Comparison of ENCODE assay signal across 7 cellular contexts in genomic region chr7:114930829-114931655, GRCh38. TPM values are rescaled to one million over a fixed set of nuclear protein-coding genes. Genes with fewer than 3 reads are reported as not detected.
DNase-seq lines count a peak whose midpoint lies in the region; ATAC-seq, FAIRE-seq and TF ChIP-seq lines count a peak whose summit lies in the region.

No MANE protein-coding gene starts in this region.

- H3K9me3 Mint-ChIP-seq in activated CD8-positive, alpha-beta T cell treated with anti-CD3 and anti-CD28 coated beads for 36 hours: no peaks in the 10 kb centered on the region

- no peak for TF ChIP-seq CTCF in activated CD8-positive, alpha-beta T cell treated with anti-CD3 and anti-CD28 coated beads for 36 hours (IDR thresholded peaks at IDR 0.05)

- FAIRE-seq in small intestine (lab: Jason Lieb, UNC): peak; percentile 5

- CTCF ChIA-PET in activated CD8-positive, alpha-beta T cell treated with anti-CD3 and anti-CD28 coated beads for 36 hours (lab: Charles Lee): no interaction called here

- peaks cover 0 to 13% of the 10 kb centered on the region in 2 donors for H3K4me1 ChIP-seq in small intestine (ENCODE audit: control insufficient read depth in 2 of 2, insufficient read depth in 1 of 2, low read depth in 1 of 2, low read length in 1 of 2)

- POLR2A ChIA-PET in activated CD8-positive, alpha-beta T cell treated with anti-CD3 and anti-CD28 coated beads for 36 hours (lab: Charles Lee): interaction anchor here (1.7 to 1.8 kb wide), 2 partner anchors 8 to 78 kb away, joined by 4 to 10 read pairs; no protein-coding TSS in a partner anchor

- no peaks in the 10 kb centered on the region for H3K9me3 ChIP-seq in small intestine (ENCODE audit: control insufficient read depth, low read depth)

- 57 to 72% (median 65%) methylated on average over 6 of the region's 6 CpGs for WGBS in small intestine, 3 donors

- no peaks in the 10 kb centered on the region for H3K27me3 Mint-ChIP-seq in activated CD8-positive, alpha-beta T cell treated with anti-CD3 and anti-CD28 coated beads for 36 hours

- DNase-seq in activated CD8-positive, alpha-beta T cell treated with anti-CD3 and anti-CD28 coated beads for 36 hours: no peak
- DNase-seq in small intestine: no peak
- no peak for DNase-seq in SKM-1 treated with dmso at 0.1 percent for 144 hours (lab: John Stamatoyannopoulos, UW; ENCODE audit: unreplicated experiment)
- no peak for DNase-seq in A172 (ENCODE audit: low spot score)
- no peak for DNase-seq in DMS53 treated with DMSO at 0.1 percent for 48 hours (lab: John Stamatoyannopoulos, UW; ENCODE audit: unreplicated experiment)

- no peak overlapping the region for H3K4me3 ChIP-seq in small intestine (ENCODE audit: low read depth in 1 of 2, low read length in 2 of 2)

- intact Hi-C loops in activated CD8-positive, alpha-beta T cell treated with anti-CD3 and anti-CD28 coated beads for 36 hours (cut with micrococcal nuclease): loop anchor here (1.0 to 2.0 kb wide), 2 partner anchors 42 to 78 kb away; no protein-coding TSS in a partner anchor

- H3K27ac Mint-ChIP-seq in activated CD8-positive, alpha-beta T cell treated with anti-CD3 and anti-CD28 coated beads for 36 hours: no peak overlapping the region

- no peak overlapping the region for H3K4me3 Mint-ChIP-seq in activated CD8-positive, alpha-beta T cell treated with anti-CD3 and anti-CD28 coated beads for 36 hours

- peaks cover 54% of the 10 kb centered on the region for H3K4me1 Mint-ChIP-seq in activated CD8-positive, alpha-beta T cell treated with anti-CD3 and anti-CD28 coated beads for 36 hours (ENCODE audit: low read depth)

- H3K27ac ChIP-seq in small intestine (ENCODE audit: low read depth in 1 of 2, low read length in 1 of 2): peak overlapping the region; percentile 9 to 20

- H3K36me3 Mint-ChIP-seq in activated CD8-positive, alpha-beta T cell treated with anti-CD3 and anti-CD28 coated beads for 36 hours (ENCODE audit: low read depth): peaks cover 20% of the 10 kb centered on the region

- no peaks in the 10 kb centered on the region for H3K27me3 ChIP-seq in small intestine (ENCODE audit: control insufficient read depth in 2 of 2, insufficient read depth in 2 of 2, low read length in 2 of 2)

- ATAC-seq in GM19372 (IDR thresholded peaks at IDR 0.05; ENCODE audit: low read depth, unreplicated experiment): peak; percentile 43
- peak; percentile 44 for ATAC-seq in HG03064 (IDR thresholded peaks at IDR 0.05; ENCODE audit: low read depth, unreplicated experiment)
- peak; percentile 60 for ATAC-seq in activated CD8-positive, alpha-beta T cell treated with anti-CD3 and anti-CD28 coated beads for 36 hours

- no peaks in the 10 kb centered on the region for H3K36me3 ChIP-seq in small intestine (ENCODE audit: control insufficient read depth in 2 of 2, insufficient read depth in 2 of 2, low read length in 2 of 2)

RNA-seq across cellular contexts. Expression of gene MDFIC, which starts 9.1 kb away (rescaled TPM):
- total RNA-seq in activated CD8-positive, alpha-beta T cell treated with anti-CD3 and anti-CD28 coated beads for 36 hours: 10 to 100 TPM; 53.5 to 55.3 TPM
- 1 to 10 TPM in 2 of 3 donors, under 1 TPM in 1; 0.67 to 5.1 (median 4.7) TPM for polyA plus RNA-seq in small intestine
- 25.2 and 37.7 TPM in 2 replicates for total RNA-seq in A172 (2014; rRNA removed; shearing (Covaris generic))
